Comparison of ENCODE assay signal across 1 cellular context in genomic region chr15:74460903-74461846, GRCh38.
TF ChIP-seq lines count a peak whose summit lies in the region.

UBL7 (minus strand) TSS chr15:74461160; CDS start chr15:74458867, 2,293 bp downstream.

TF ChIP-seq in GM12878, 131 proteins besides CTCF, POLR2A, EP300 and RAD21 (continued from another document):
- peak; percentile 47 for TF ChIP-seq RELA (IDR thresholded peaks at IDR 0.05; ENCODE audit: borderline replicate concordance, partially characterized antibody)
- TF ChIP-seq GATAD2B (conservative IDR thresholded peaks at IDR 0.05; ENCODE audit: low read depth) = 0 out of 2 replicates have a peak, but pooled peaks have one; percentile 15
- TF ChIP-seq CREB1 (IDR thresholded peaks at IDR 0.05; ENCODE audit: low read depth) = peak; percentile 57; the same call in 1 of the 2 replicates
- peak; percentile 99 for TF ChIP-seq NKRF (conservative IDR thresholded peaks at IDR 0.05)
- no peak for TF ChIP-seq ZNF274 (IDR thresholded peaks at IDR 0.05; ENCODE audit: insufficient read depth, insufficient read length)
- no peak for TF ChIP-seq SMC3 (IDR thresholded peaks at IDR 0.05; ENCODE audit: borderline replicate concordance, low read length)
- TF ChIP-seq SMARCA5 (IDR thresholded peaks at IDR 0.05) = peak; percentile 73; the same call in 1 of the 2 replicates
- TF ChIP-seq CBFB (IDR thresholded peaks at IDR 0.05; ENCODE audit: low read depth) = peak; percentile 78
- TF ChIP-seq PAX8 (IDR thresholded peaks at IDR 0.05) = no peak
- TF ChIP-seq ZNF622 (IDR thresholded peaks at IDR 0.05) = no peak
- TF ChIP-seq ZNF687 (IDR thresholded peaks at IDR 0.05) = peak; percentile 70; the same call in 1 of the 2 replicates
- TF ChIP-seq KLF5 (IDR thresholded peaks at IDR 0.05; ENCODE audit: partially characterized antibody) = peak; percentile 73
- TF ChIP-seq E2F8 (IDR thresholded peaks at IDR 0.05; ENCODE audit: low read depth, partially characterized antibody) = peak; percentile 76
- peak; percentile 68 for TF ChIP-seq NFIC (IDR thresholded peaks at IDR 0.05; ENCODE audit: low read depth, low read length)
- peak; percentile 80; the same call in 1 of the 2 replicates for TF ChIP-seq MXI1 (IDR thresholded peaks at IDR 0.05; ENCODE audit: low read depth, low read length)
- TF ChIP-seq NR2C2 (IDR thresholded peaks at IDR 0.05; ENCODE audit: borderline replicate concordance, control insufficient read depth, insufficient read length, low read depth) = no peak
